ENCODE assay signal across 3 cellular contexts in genomic region chr19:47383890-47384289, GRCh38.
TF ChIP-seq lines count a peak whose summit lies in the region.

No MANE protein-coding gene starts in this region.

TF ChIP-seq in A549, 52 proteins besides CTCF, POLR2A, EP300 and RAD21:
- TF ChIP-seq JUN (IDR thresholded peaks at IDR 0.05) (0 out of 5 replicates have a peak, but pooled peaks of 1 of the 2 experiments have one; percentile 5), HOXA7 (CRISPR knock-in tag; IDR thresholded peaks at IDR 0.05) (0 out of 2 replicates have a peak, but pooled peaks have one; percentile 43)

TF ChIP-seq in HEK293, 187 proteins besides CTCF, POLR2A, EP300 and RAD21:
- peak; percentile 92 for TF ChIP-seq ZNF121 (tag by site-specific recombination; IDR thresholded peaks at IDR 0.05)
- TF ChIP-seq ZNF362 (tag by site-specific recombination; IDR thresholded peaks at IDR 0.05) = 0 out of 2 replicates have a peak, but pooled peaks have one; percentile 58

TF ChIP-seq in K562, 482 proteins besides CTCF, POLR2A, EP300 and RAD21:
- TF ChIP-seq ZNF121 (CRISPR knock-in tag; conservative IDR thresholded peaks at IDR 0.05) (peak; percentile 79), SMARCA5 (IDR thresholded peaks at IDR 0.05) (0 out of 2 replicates have a peak, but pooled peaks have one; percentile 36), RBM25 (IDR thresholded peaks at IDR 0.05; ENCODE audit: low read depth, low read length, severe bottlenecking) (peak; percentile 16)
- TF ChIP-seq, protein P1, sequence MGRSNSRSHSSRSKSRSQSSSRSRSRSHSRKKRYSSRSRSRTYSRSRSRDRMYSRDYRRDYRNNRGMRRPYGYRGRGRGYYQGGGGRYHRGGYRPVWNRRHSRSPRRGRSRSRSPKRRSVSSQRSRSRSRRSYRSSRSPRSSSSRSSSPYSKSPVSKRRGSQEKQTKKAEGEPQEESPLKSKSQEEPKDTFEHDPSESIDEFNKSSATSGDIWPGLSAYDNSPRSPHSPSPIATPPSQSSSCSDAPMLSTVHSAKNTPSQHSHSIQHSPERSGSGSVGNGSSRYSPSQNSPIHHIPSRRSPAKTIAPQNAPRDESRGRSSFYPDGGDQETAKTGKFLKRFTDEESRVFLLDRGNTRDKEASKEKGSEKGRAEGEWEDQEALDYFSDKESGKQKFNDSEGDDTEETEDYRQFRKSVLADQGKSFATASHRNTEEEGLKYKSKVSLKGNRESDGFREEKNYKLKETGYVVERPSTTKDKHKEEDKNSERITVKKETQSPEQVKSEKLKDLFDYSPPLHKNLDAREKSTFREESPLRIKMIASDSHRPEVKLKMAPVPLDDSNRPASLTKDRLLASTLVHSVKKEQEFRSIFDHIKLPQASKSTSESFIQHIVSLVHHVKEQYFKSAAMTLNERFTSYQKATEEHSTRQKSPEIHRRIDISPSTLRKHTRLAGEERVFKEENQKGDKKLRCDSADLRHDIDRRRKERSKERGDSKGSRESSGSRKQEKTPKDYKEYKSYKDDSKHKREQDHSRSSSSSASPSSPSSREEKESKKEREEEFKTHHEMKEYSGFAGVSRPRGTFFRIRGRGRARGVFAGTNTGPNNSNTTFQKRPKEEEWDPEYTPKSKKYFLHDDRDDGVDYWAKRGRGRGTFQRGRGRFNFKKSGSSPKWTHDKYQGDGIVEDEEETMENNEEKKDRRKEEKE (IDR thresholded peaks at IDR 0.05; ENCODE audit: borderline replicate concordance in 1 of 2, control insufficient read depth in 1 of 2, low read depth in 2 of 2, low read length in 1 of 2) = 0 out of 4 replicates have a peak, but pooled peaks of 1 of the 2 experiments have one; percentile 30
